ENCODE assay signal across 1 cellular context in genomic region chr11:62787005-62787759, GRCh38.
TF ChIP-seq lines count a peak whose summit lies in the region.

TMEM179B (plus strand) TSS chr11:62787402; CDS start chr11:62787432, 30 bp downstream.

TF ChIP-seq in WTC11, 78 proteins besides CTCF, POLR2A, EP300 and RAD21 (continued from another document and continues in another):
- TF ChIP-seq AR (CRISPR knock-in tag; IDR thresholded peaks at IDR 0.05): no peak
- TF ChIP-seq ATF6 (CRISPR knock-in tag; IDR thresholded peaks at IDR 0.05): no peak
- TF ChIP-seq SMAD3 (CRISPR knock-in tag; IDR thresholded peaks at IDR 0.05; ENCODE audit: borderline replicate concordance): peak; percentile 92
- TF ChIP-seq FOXJ3 (CRISPR knock-in tag; IDR thresholded peaks at IDR 0.05; ENCODE audit: borderline replicate concordance): no peak
- TF ChIP-seq ATF1 (CRISPR knock-in tag; IDR thresholded peaks at IDR 0.05): peak; percentile 66; the same call in 1 of the 2 replicates
- peak; percentile 94; the same call in 1 of the 2 replicates for TF ChIP-seq TP53 (CRISPR knock-in tag; IDR thresholded peaks at IDR 0.05)
- TF ChIP-seq HMGA2 (CRISPR knock-in tag; IDR thresholded peaks at IDR 0.05): no peak
- TF ChIP-seq RELA (CRISPR knock-in tag; IDR thresholded peaks at IDR 0.05; ENCODE audit: borderline replicate concordance): peak; percentile 86; the same call in 1 of the 2 replicates
- no peak for TF ChIP-seq SMAD4 (CRISPR knock-in tag; IDR thresholded peaks at IDR 0.05)
- peak; percentile 89; the same call in 1 of the 2 replicates for TF ChIP-seq MLX (CRISPR knock-in tag; IDR thresholded peaks at IDR 0.05)
- no peak for TF ChIP-seq SOX15 (CRISPR knock-in tag; IDR thresholded peaks at IDR 0.05)
- peak; percentile 74; the same call in 1 of the 2 replicates for TF ChIP-seq ZNF671 (CRISPR knock-in tag; IDR thresholded peaks at IDR 0.05)
- TF ChIP-seq RORB (CRISPR knock-in tag; IDR thresholded peaks at IDR 0.05): no peak
- peak; percentile 83; the same call in 1 of the 2 replicates for TF ChIP-seq MYBL2 (CRISPR knock-in tag; IDR thresholded peaks at IDR 0.05)
- TF ChIP-seq CREM (CRISPR knock-in tag; IDR thresholded peaks at IDR 0.05): peak; percentile 97
- TF ChIP-seq ZNF232 (CRISPR knock-in tag; IDR thresholded peaks at IDR 0.05): peak; percentile 96
- TF ChIP-seq NR2C2 (CRISPR knock-in tag; IDR thresholded peaks at IDR 0.05): no peak
- peak; percentile 35; the same call in 1 of the 2 replicates for TF ChIP-seq ZNF263 (CRISPR knock-in tag; IDR thresholded peaks at IDR 0.05; ENCODE audit: low read depth)
- peak; percentile 98 for TF ChIP-seq CBFB (CRISPR knock-in tag; IDR thresholded peaks at IDR 0.05; ENCODE audit: low read depth)
- TF ChIP-seq E2F1 (CRISPR knock-in tag; IDR thresholded peaks at IDR 0.05): peak; percentile 89; the same call in 1 of the 2 replicates
- peak; percentile 94 for TF ChIP-seq ARID4B (CRISPR knock-in tag; IDR thresholded peaks at IDR 0.05; ENCODE audit: borderline replicate concordance)
- no peak for TF ChIP-seq ATF2 (CRISPR knock-in tag; IDR thresholded peaks at IDR 0.05; ENCODE audit: borderline replicate concordance, low read depth)
- TF ChIP-seq ESRRA (CRISPR knock-in tag; IDR thresholded peaks at IDR 0.05; ENCODE audit: borderline replicate concordance): peak; percentile 72; the same call in 1 of the 2 replicates
- peak; percentile 97 for TF ChIP-seq CREB1 (CRISPR knock-in tag; IDR thresholded peaks at IDR 0.05)
- TF ChIP-seq PREB (CRISPR knock-in tag; IDR thresholded peaks at IDR 0.05; ENCODE audit: borderline replicate concordance): no peak
- TF ChIP-seq MAX (CRISPR knock-in tag; IDR thresholded peaks at IDR 0.05): peak; percentile 89
- TF ChIP-seq ZNF423 (CRISPR knock-in tag; IDR thresholded peaks at IDR 0.05): no peak
- TF ChIP-seq ZNF138 (CRISPR knock-in tag; conservative IDR thresholded peaks at IDR 0.05): peak; percentile 97
- no peak for TF ChIP-seq CDX4 (CRISPR knock-in tag; IDR thresholded peaks at IDR 0.05; ENCODE audit: borderline replicate concordance)
- no peak for TF ChIP-seq E2F4 (CRISPR knock-in tag; IDR thresholded peaks at IDR 0.05; ENCODE audit: borderline replicate concordance, low read depth)
- peak; percentile 61; the same call in 1 of the 2 replicates for TF ChIP-seq USF1 (CRISPR knock-in tag; IDR thresholded peaks at IDR 0.05)
- TF ChIP-seq ERG (CRISPR knock-in tag; IDR thresholded peaks at IDR 0.05): no peak; the same call in 1 of the 2 replicates
- TF ChIP-seq USF2 (CRISPR knock-in tag; IDR thresholded peaks at IDR 0.05): peak; percentile 66
- peak; percentile 68; the same call in 1 of the 2 replicates for TF ChIP-seq ZBTB43 (CRISPR knock-in tag; IDR thresholded peaks at IDR 0.05)
- TF ChIP-seq ETV6 (CRISPR knock-in tag; IDR thresholded peaks at IDR 0.05): peak; percentile 97
